17 cellular contexts compared by ENCODE assay signal in the genomic region with DNA sequence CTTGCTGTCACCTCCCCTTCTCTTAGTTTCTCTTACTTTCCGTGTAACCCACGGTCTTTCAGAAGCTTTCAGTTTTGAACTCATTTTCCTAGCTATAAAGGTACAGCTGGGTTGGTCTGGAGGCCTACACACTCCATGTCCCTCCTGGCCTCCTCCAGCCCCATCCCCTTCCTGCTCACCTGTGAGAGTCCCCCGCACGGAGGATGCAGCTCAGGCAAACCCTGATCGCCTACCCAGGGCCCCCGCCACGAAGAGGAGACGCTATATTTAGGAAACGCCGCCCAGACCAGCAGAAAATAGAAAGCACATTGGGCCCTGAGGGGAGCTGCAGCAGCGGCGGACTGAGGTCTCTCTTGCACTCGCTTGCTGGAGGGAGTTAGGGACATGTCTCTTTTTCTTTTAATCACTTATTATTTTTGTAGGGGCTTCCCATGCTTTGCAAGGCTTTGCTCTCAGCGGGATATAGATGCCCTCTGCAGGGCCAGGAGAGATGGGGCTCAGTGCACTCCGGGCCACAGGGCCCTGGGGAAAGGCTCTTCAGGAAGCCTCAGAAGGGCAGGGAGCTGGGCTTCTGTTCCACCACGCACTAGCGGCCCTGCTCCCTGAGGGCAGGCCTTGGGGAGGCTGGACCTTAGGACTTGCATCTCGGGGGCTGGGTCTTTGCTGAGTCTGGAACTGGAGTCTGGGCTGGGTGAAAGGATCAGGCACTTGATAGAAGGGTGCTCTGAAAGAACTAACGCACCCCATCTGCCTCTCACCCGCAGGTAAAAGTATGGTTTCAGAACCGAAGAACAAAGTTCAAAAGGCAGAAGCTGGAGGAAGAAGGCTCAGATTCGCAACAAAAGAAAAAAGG. TPM values are rescaled to one million over a fixed set of nuclear protein-coding genes. Genes with fewer than 3 reads are reported as not detected.
DNase-seq lines count a peak whose midpoint lies in the region; ATAC-seq lines count a peak whose summit lies in the region.
"Had no signal": no experiment of that assay in that cellular context is flagged by ENCODE, and none has a peak within 500 bp of the region (broad histone marks: within the 10 kb centered on the region; RNA-seq: fewer than 3 reads in every experiment).

No MANE protein-coding gene starts in this region.

- peaks cover 92% of the 10 kb centered on the region for H3K79me2 ChIP-seq in GM23248 (ENCODE audit: insufficient read depth)

- no peak for ATAC-seq in HG03108 (IDR thresholded peaks at IDR 0.05; ENCODE audit: unreplicated experiment)
- ATAC-seq: activated CD4-positive, CD25-positive, alpha-beta regulatory T cell treated with anti-CD3 and anti-CD28 coated beads, Interleukin-2, amount 50 U/mL, for 24 hours; activated T-cell treated with anti-CD3 and anti-CD28 coated beads, Interleukin-2, amount 50 U/mL, for 4 hours had no signal

- peak overlapping the region; percentile 95 for H3K4me3 ChIP-seq in GM23248
- peak overlapping the region; percentile 96 for H3K4me3 ChIP-seq in adipocyte (ENCODE audit: low read length)
- H3K4me3 ChIP-seq in subcutaneous abdominal adipose tissue (ENCODE audit: low read depth in 1 of 5, low read length in 5 of 5): peak overlapping the region in 3 of 5 donors; percentile 31 to 75 (median 37)
- H3K4me3 ChIP-seq: stomach had no signal

- peak overlapping the region; percentile 99 for H3K27ac ChIP-seq in GM23248
- H3K27ac ChIP-seq in layer of hippocampus (ENCODE audit: low read depth, low read length): peak overlapping the region; percentile 30
- H3K27ac ChIP-seq in subcutaneous abdominal adipose tissue (ENCODE audit: low read depth, low read length): no peak overlapping the region
- H3K27ac ChIP-seq: stomach had no signal

- intact Hi-C loops in posterior cingulate gyrus (cut with DNase I): loop anchor here (10.0 kb wide), 1 partner anchor 497 kb away; the partner anchor contains the start of gene RAB11FIP2

- peak; percentile 71 for DNase-seq in GM23248
- no peak for DNase-seq in adipocyte (ENCODE audit: low read depth)
- no peak for DNase-seq in posterior cingulate gyrus
- DNase-seq in SKM-1 treated with dmso at 0.1 percent for 144 hours (lab: John Stamatoyannopoulos, UW; ENCODE audit: unreplicated experiment): no peak
- DNase-seq: activated T-cell treated with anti-CD3 and anti-CD28 coated beads, Interleukin-2, amount 50 U/mL, for 4 hours; COR-L47; erythroblast; hippocampal formation; MM.1S; stimulated activated CD4-positive, alpha-beta T cell treated with anti-CD3 and anti-CD28 coated beads, Interleukin-4, amount 100 ng/mL, for 24 hours; stomach had no signal

- H3K36me3 ChIP-seq in GM23248 (ENCODE audit: low read depth) (peaks cover 8% of the 10 kb centered on the region; the same call in 1 of the 2 replicates), adipocyte (ENCODE audit: control insufficient read depth, insufficient read depth, low read length, severe bottlenecking) (peaks cover 12% of the 10 kb centered on the region), subcutaneous abdominal adipose tissue (ENCODE audit: control insufficient read depth in 5 of 5, insufficient read depth in 5 of 5, low read length in 5 of 5) (no peaks in the 10 kb centered on the region)
- H3K36me3 ChIP-seq: stomach had no signal

- in situ Hi-C loops in GM23248 (cut with MboI): loop anchor here (10.0 kb wide), 2 partner anchors 497 to 697 kb away; partner anchors contain the start of gene RAB11FIP2

- no peaks in the 10 kb centered on the region for H3K9me3 ChIP-seq in GM23248 (ENCODE audit: low read depth)
- no peaks in the 10 kb centered on the region for H3K9me3 ChIP-seq in adipocyte (ENCODE audit: control insufficient read depth, low read length)
- H3K9me3 ChIP-seq in subcutaneous abdominal adipose tissue (ENCODE audit: control insufficient read depth in 5 of 5, low read length in 5 of 5): no peaks in the 10 kb centered on the region
- H3K9me3 ChIP-seq: stomach had no signal

- H3K9ac ChIP-seq in GM23248: peak overlapping the region; percentile 98
- peak overlapping the region; percentile 96 for H3K9ac ChIP-seq in adipocyte (ENCODE audit: low read length)
- peak overlapping the region in 1 of 5 donors; percentile 20 for H3K9ac ChIP-seq in subcutaneous abdominal adipose tissue (ENCODE audit: low read length in 5 of 5)

- peaks cover 9% of the 10 kb centered on the region for H3F3A ChIP-seq in GM23248 (ENCODE audit: insufficient read depth)

- H3K4me2 ChIP-seq in GM23248 (ENCODE audit: unreplicated experiment): peak overlapping the region; percentile 92

- H2AFZ ChIP-seq in GM23248: peak overlapping the region; percentile 43

- no peaks in the 10 kb centered on the region for H3K9me2 ChIP-seq in GM23248 (ENCODE audit: insufficient read depth)

- no peaks in the 10 kb centered on the region for H4K20me1 ChIP-seq in GM23248 (ENCODE audit: insufficient read depth)

- H3K27me3 ChIP-seq in GM23248 (replicated peaks; ENCODE audit: insufficient read depth) (no peaks in the 10 kb centered on the region), adipocyte (replicated peaks; ENCODE audit: control insufficient read depth, insufficient read depth, low read length) (no peaks in the 10 kb centered on the region), layer of hippocampus (ENCODE audit: control insufficient read depth, insufficient read depth, low read length) (peaks cover 47% of the 10 kb centered on the region), subcutaneous abdominal adipose tissue (ENCODE audit: control insufficient read depth in 5 of 5, insufficient read depth in 4 of 5, low read length in 5 of 5) (peaks cover 0 to 64% (median 36%) of the 10 kb centered on the region in 5 donors)

- 9 to 16% methylated on average over 22 of the region's 22 CpGs for WGBS in GM23248 (ENCODE audit: low coverage in 1 of 2, low lambda C conversion rate in 2 of 2, missing lambda C conversion rate in 2 of 2), 2 experiments

- peaks cover 24% of the 10 kb centered on the region for H3K4me1 ChIP-seq in GM23248 (ENCODE audit: insufficient read depth)
- H3K4me1 ChIP-seq in adipocyte (ENCODE audit: control insufficient read depth, insufficient read depth, low read length): peaks cover 25% of the 10 kb centered on the region
- H3K4me1 ChIP-seq in subcutaneous abdominal adipose tissue (ENCODE audit: control insufficient read depth in 5 of 5, insufficient read depth in 5 of 5, low read length in 5 of 5): peaks cover 0 to 50% (median 39%) of the 10 kb centered on the region in 5 donors

RNA-seq across cellular contexts. Expression of gene EMX2, which starts 5.0 kb away (rescaled TPM):
- total RNA-seq in GM23248 (2014; rRNA removed; shearing (Covaris generic)): 13.4 and 16.3 TPM in 2 replicates
- polyA plus RNA-seq in GM23248 (2016; fragmentation: Nextera tagmentation; extraction: Ambion mirVana): 12.8 and 13.2 TPM in 2 replicates
- total RNA-seq: activated T-cell treated with anti-CD3 and anti-CD28 coated beads, Interleukin-2, amount 50 U/mL, for 4 hours; bronchial epithelial cell; pulmonary artery endothelial cell; stomach had no signal

Comparison
In these comparisons a context has a peak if more than half of its experiments do, and no peak if none do; other contexts are left out.
1. H3K4me3 ChIP-seq: peak in every context shown above with its lines; median percentile 96 in adipocyte; 95 in GM23248; 37 in subcutaneous abdominal adipose tissue.